In the genomic region with DNA sequence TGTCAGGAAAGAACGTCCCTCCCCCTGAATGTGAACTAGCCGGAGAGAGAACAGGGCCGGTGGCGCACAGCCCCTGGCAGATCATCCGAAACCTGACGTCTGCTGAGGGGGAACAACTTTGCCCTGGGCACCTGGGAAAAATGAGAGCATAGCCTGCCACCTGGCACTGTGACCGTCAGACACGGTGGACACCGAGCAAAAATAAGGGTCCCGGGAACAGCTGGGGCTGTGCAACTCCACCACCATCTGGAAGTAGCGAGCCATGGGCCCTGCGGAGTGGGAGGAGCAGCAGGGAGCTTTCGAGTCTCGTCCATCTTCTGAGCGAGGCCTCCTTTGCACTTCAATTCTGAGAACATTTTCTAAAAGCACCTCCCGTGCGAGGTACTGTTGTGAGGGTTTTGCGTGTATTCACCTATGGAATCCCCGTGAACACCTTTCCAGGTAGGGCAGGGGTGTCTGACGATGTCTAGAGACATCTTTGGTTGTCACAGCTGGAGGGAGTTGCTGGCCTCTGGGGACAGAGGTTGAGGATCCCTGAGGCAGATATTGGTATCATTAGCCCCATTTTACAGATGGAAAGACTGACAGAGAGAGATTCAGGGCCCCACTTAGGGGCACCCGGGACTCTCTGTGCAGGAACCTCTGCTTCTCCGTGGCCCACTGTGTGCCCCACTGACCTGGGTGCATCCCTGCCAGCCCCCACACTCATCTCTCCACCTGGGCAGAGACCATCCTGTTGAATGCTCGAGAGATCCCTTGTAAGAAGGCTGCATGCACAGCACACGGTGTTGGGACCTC, we compare ENCODE assay signal across 20 cellular contexts.
"Had no signal": no experiment of that assay in that cellular context is flagged by ENCODE, and none has a peak within 500 bp of the region (broad histone marks: within the 10 kb centered on the region; RNA-seq: fewer than 3 reads in every experiment).

No MANE protein-coding gene starts in this region.

- H3K4me1 Mint-ChIP-seq: IgD-negative memory B cell, T-cell had no signal

- H3K9ac ChIP-seq: KMS-11, SK-N-SH had no signal

- H3K9me3 ChIP-seq: SK-N-SH had no signal

- H3K9me3 Mint-ChIP-seq: IgD-negative memory B cell, T-cell had no signal

- H3K27ac ChIP-seq: KMS-11 had no signal

- ATAC-seq: K562, Panc1, PC-3, T-cell had no signal

- H3K4me3 ChIP-seq: K562 had no signal

- FAIRE-seq: K562 had no signal

- DNase-seq: NCI-H1092, NCI-H1105 treated with DMSO at 0.1 percent for 48 hours, NCI-H1417 treated with DMSO at 0.1 percent for 48 hours, NCI-H146, NCI-H1930, NCI-H2081, NCI-H2107, NCI-H2227 treated with DMSO at 0.1 percent for 48 hours, NCI-H526 treated with DMSO at 0.1 percent for 48 hours, NCI-H774, PC-3, Right ventricle myocardium superior, SIG-M5, SK-N-SH, SW 1271, T-cell had no signal

- H3K4me3 Mint-ChIP-seq: IgD-negative memory B cell, T-cell had no signal

- H3K36me3 Mint-ChIP-seq: IgD-negative memory B cell, T-cell had no signal

- H3K27ac Mint-ChIP-seq: IgD-negative memory B cell, T-cell had no signal

- H3K4me2 ChIP-seq: KMS-11, SK-N-SH had no signal
